ENCODE assay signal across 18 cellular contexts in the genomic region with DNA sequence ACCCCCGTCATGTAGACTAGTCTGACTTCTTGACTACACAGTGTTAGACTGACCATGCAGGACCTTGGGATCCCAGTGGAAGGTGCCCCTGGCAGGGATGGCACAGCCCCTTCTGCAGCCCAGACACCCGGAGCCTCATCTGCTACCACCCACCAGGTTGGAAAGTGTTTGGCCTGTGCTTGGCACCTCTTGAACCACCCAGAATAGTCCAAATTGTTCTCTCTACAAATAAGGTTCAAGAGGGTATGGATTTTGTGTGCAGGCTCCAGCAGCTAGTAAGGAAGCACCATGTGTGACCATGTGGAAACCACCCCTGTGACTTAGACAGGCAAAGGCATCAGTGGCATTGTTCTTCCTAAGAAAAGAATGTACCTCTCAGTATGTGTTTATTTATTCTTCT. TPM values are rescaled to one million over a fixed set of nuclear protein-coding genes. Genes with fewer than 3 reads are reported as not detected.
A peak's percentile ranks its signal among the peaks of the same experiment; 100 is the strongest.
DNase-seq lines count a peak whose midpoint lies in the region; ATAC-seq lines count a peak whose summit lies in the region.
"Had no signal": no experiment of that assay in that cellular context is flagged by ENCODE, and none has a peak within 500 bp of the region (broad histone marks: within the 10 kb centered on the region; RNA-seq: fewer than 3 reads in every experiment).

No MANE protein-coding gene starts in this region.

- no peak for ATAC-seq in HG03039 (IDR thresholded peaks at IDR 0.05; ENCODE audit: unreplicated experiment)
- ATAC-seq: A549, GM23338, HCT116 had no signal

- DNase-seq in NCI-H345 treated with DMSO at 0.1 percent for 48 hours (lab: John Stamatoyannopoulos, UW; ENCODE audit: unreplicated experiment) (peak; percentile 16), NCI-H345 (lab: John Stamatoyannopoulos, UW) (no peak), DMS79 treated with DMSO at 0.1 percent for 48 hours (lab: John Stamatoyannopoulos, UW) (peak; percentile 46), renal cortical epithelial cell (ENCODE audit: low read depth) (peak; percentile 27), NCI-H1417 (lab: John Stamatoyannopoulos, UW) (no peak)
- DNase-seq: 8988T; ACHN; AML-193; BE2C; CD4-positive, alpha-beta T cell; CD8-positive, alpha-beta memory T cell; DMS 273 treated with DMSO at 0.1 percent for 48 hours; DND-41; H9 had no signal

RNA-seq across cellular contexts. Expression of gene L3MBTL4, which starts 18.4 kb away (rescaled TPM):
- total RNA-seq in renal cortical epithelial cell: 2.2 and 9.6 TPM in 2 replicates

Comparison
In these comparisons a context has a peak if more than half of its experiments do, and no peak if none do; other contexts are left out.
1. DNase-seq: peak in NCI-H345 treated with DMSO at 0.1 percent for 48 hours (single experiment), DMS79 treated with DMSO at 0.1 percent for 48 hours (single experiment) and renal cortical epithelial cell (single experiment); none in NCI-H345 (single experiment) and NCI-H1417 (0 of 3).